In the genomic region with DNA sequence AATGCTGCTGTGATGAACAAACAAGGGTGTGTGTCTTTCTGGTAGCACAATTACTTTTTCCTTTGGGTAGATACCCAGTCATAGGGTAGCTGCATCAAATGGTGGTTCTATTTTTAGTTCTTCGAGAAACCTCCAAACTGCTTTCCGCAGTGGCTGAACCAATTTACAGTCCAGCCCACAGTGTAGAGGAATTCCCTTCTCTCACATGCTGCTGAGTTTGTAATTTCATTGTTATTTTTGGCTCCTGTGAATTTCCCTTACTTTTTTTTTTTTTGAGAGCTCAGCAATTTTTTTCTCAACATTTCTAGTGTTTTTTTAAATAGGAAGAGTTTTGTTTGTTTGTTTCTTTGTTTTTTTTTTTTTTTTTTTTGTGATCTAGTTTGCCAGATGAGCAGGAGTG, we compare ENCODE assay signal across 19 cellular contexts. TPM values are rescaled to one million over a fixed set of nuclear protein-coding genes. Genes with fewer than 3 reads are reported as not detected.
DNase-seq lines count a peak whose midpoint lies in the region; FAIRE-seq and TF ChIP-seq lines count a peak whose summit lies in the region.
"Had no signal": no experiment of that assay in that cellular context is flagged by ENCODE, and none has a peak within 500 bp of the region (broad histone marks: within the 10 kb centered on the region; RNA-seq: fewer than 3 reads in every experiment).

No MANE protein-coding gene starts in this region.

- peaks cover 66% of the 10 kb centered on the region for H3K36me3 Mint-ChIP-seq in activated T-cell treated with anti-CD3 and anti-CD28 coated beads, Interleukin-2, amount 50 U/mL, for 24 hours (ENCODE audit: low read depth)
- H3K36me3 Mint-ChIP-seq in activated T-helper 1 cell treated with anti-CD3 and anti-CD28 coated beads, Interleukin-12 subunit alpha, Interleukin-12 subunit beta, Interleukin-2, Interleukin-4 antibody, amounts not matched to agents 30 ng/mL and 10 ng/mL and 1 ng/mL, durations not matched to agents 14 hours and 24 hours and 36 hours (ENCODE audit: low read depth) = peaks cover 36% of the 10 kb centered on the region

- H3K27me3 Mint-ChIP-seq in activated T-cell treated with anti-CD3 and anti-CD28 coated beads, Interleukin-2, amount 50 U/mL, for 24 hours = no peaks in the 10 kb centered on the region
- H3K27me3 Mint-ChIP-seq in activated T-helper 1 cell treated with anti-CD3 and anti-CD28 coated beads, Interleukin-12 subunit alpha, Interleukin-12 subunit beta, Interleukin-2, Interleukin-4 antibody, amounts not matched to agents 30 ng/mL and 10 ng/mL and 1 ng/mL, durations not matched to agents 14 hours and 24 hours and 36 hours (ENCODE audit: insufficient read depth) = no peaks in the 10 kb centered on the region

- H3K27ac ChIP-seq in skeletal muscle tissue (ENCODE audit: low read depth, low read length) (peak overlapping the region; percentile 25), esophagus squamous epithelium (no peak overlapping the region), dorsolateral prefrontal cortex (no peak overlapping the region)
- H3K27ac ChIP-seq: 22Rv1 had no signal

- DNase-seq in activated T-cell treated with anti-CD3 and anti-CD28 coated beads, Interleukin-2, amount 50 U/mL, for 24 hours = no peak
- DNase-seq in activated T-cell treated with anti-CD3 and anti-CD28 coated beads, Interleukin-2, amount 50 U/mL, for 1 hour = no peak
- DNase-seq in activated T-helper 1 cell treated with anti-CD3 and anti-CD28 coated beads, Interleukin-12 subunit alpha, Interleukin-12 subunit beta, Interleukin-2, Interleukin-4 antibody, amounts not matched to agents 30 ng/mL and 10 ng/mL and 1 ng/mL, durations not matched to agents 14 hours and 24 hours and 36 hours (ENCODE audit: low spot score) = no peak
- DNase-seq in esophagus squamous epithelium (lab: John Stamatoyannopoulos, UW) = no peak
- DNase-seq in dorsolateral prefrontal cortex = no peak
- DNase-seq in inferior parietal cortex (ENCODE audit: extremely low spot score) = no peak
- DNase-seq: DMS153, EL, NCI-H1105 treated with DMSO at 0.1 percent for 48 hours, NCI-H187, NCI-H2171 treated with DMSO at 0.1 percent for 48 hours, NCI-H82, Right ventricle myocardium superior had no signal

- WGBS in esophagus squamous epithelium, 2 donors = 54 to 55% methylated on average over 2 of the region's 2 CpGs

- H3K9me3 Mint-ChIP-seq in activated T-cell treated with anti-CD3 and anti-CD28 coated beads, Interleukin-2, amount 50 U/mL, for 24 hours = no peaks in the 10 kb centered on the region
- H3K9me3 Mint-ChIP-seq in activated T-helper 1 cell treated with anti-CD3 and anti-CD28 coated beads, Interleukin-12 subunit alpha, Interleukin-12 subunit beta, Interleukin-2, Interleukin-4 antibody, amounts not matched to agents 30 ng/mL and 10 ng/mL and 1 ng/mL, durations not matched to agents 14 hours and 24 hours and 36 hours = no peaks in the 10 kb centered on the region

- H3K4me3 ChIP-seq in skeletal muscle tissue (ENCODE audit: low read length in 3 of 3) (no peak overlapping the region), esophagus squamous epithelium (no peak overlapping the region), dorsolateral prefrontal cortex (no peak overlapping the region)
- H3K4me3 ChIP-seq: BLaER1 treated with 17β-estradiol and CSF1 and Interleukin-3, amounts not matched to agents 10 nM and 100 nM had no signal

- peak overlapping the region; percentile 59 for H3K27ac Mint-ChIP-seq in activated T-cell treated with anti-CD3 and anti-CD28 coated beads, Interleukin-2, amount 50 U/mL, for 24 hours
- H3K27ac Mint-ChIP-seq in activated T-helper 1 cell treated with anti-CD3 and anti-CD28 coated beads, Interleukin-12 subunit alpha, Interleukin-12 subunit beta, Interleukin-2, Interleukin-4 antibody, amounts not matched to agents 30 ng/mL and 10 ng/mL and 1 ng/mL, durations not matched to agents 14 hours and 24 hours and 36 hours = peak overlapping the region; percentile 18

- peaks cover 1% of the 10 kb centered on the region for H3K4me1 Mint-ChIP-seq in activated T-cell treated with anti-CD3 and anti-CD28 coated beads, Interleukin-2, amount 50 U/mL, for 24 hours (ENCODE audit: low read depth)
- H3K4me1 Mint-ChIP-seq in activated T-helper 1 cell treated with anti-CD3 and anti-CD28 coated beads, Interleukin-12 subunit alpha, Interleukin-12 subunit beta, Interleukin-2, Interleukin-4 antibody, amounts not matched to agents 30 ng/mL and 10 ng/mL and 1 ng/mL, durations not matched to agents 14 hours and 24 hours and 36 hours (ENCODE audit: low read depth) = no peaks in the 10 kb centered on the region

- H3K36me3 ChIP-seq in skeletal muscle tissue (ENCODE audit: control insufficient read depth in 3 of 3, insufficient read depth in 3 of 3, low read length in 3 of 3) (no peaks in the 10 kb centered on the region), esophagus squamous epithelium (no peaks in the 10 kb centered on the region)

- no peak overlapping the region for H3K9ac ChIP-seq in skeletal muscle tissue (ENCODE audit: low read depth in 1 of 3, low read length in 3 of 3)

- H3K27me3 ChIP-seq in skeletal muscle tissue (ENCODE audit: control insufficient read depth in 3 of 3, insufficient read depth in 3 of 3, low read length in 3 of 3) = no peaks in the 10 kb centered on the region
- peaks cover 0 to 13% (median 0%) of the 10 kb centered on the region in 4 donors for H3K27me3 ChIP-seq in esophagus squamous epithelium
- peaks cover 0 to 20% (median 0%) of the 10 kb centered on the region in 45 donors for H3K27me3 ChIP-seq in dorsolateral prefrontal cortex
- H3K27me3 ChIP-seq: BLaER1 treated with 17β-estradiol and CSF1 and Interleukin-3, amounts not matched to agents 10 nM and 100 nM had no signal

- H3K9me3 ChIP-seq in skeletal muscle tissue (ENCODE audit: control insufficient read depth in 3 of 3, low read length in 3 of 3) (no peaks in the 10 kb centered on the region), esophagus squamous epithelium (no peaks in the 10 kb centered on the region)
- H3K9me3 ChIP-seq: BLaER1 treated with 17β-estradiol and CSF1 and Interleukin-3, amounts not matched to agents 10 nM and 100 nM had no signal

- no peak for TF ChIP-seq POLR2A in esophagus squamous epithelium (IDR thresholded peaks at IDR 0.05)

- no peak overlapping the region for H3K4me3 Mint-ChIP-seq in activated T-cell treated with anti-CD3 and anti-CD28 coated beads, Interleukin-2, amount 50 U/mL, for 24 hours
- H3K4me3 Mint-ChIP-seq in activated T-helper 1 cell treated with anti-CD3 and anti-CD28 coated beads, Interleukin-12 subunit alpha, Interleukin-12 subunit beta, Interleukin-2, Interleukin-4 antibody, amounts not matched to agents 30 ng/mL and 10 ng/mL and 1 ng/mL, durations not matched to agents 14 hours and 24 hours and 36 hours = no peak overlapping the region

- intact Hi-C loops in activated T-helper 1 cell treated with anti-CD3 and anti-CD28 coated beads, Interleukin-12 subunit alpha, Interleukin-12 subunit beta, Interleukin-2, Interleukin-4 antibody, amounts not matched to agents 30 ng/mL and 10 ng/mL and 1 ng/mL, durations not matched to agents 14 hours and 24 hours and 36 hours (cut with micrococcal nuclease) = no loop called here
- intact Hi-C loops in esophagus squamous epithelium (cut with DNase I) (no loop called here), dorsolateral prefrontal cortex (cut with DNase I) (no loop called here)

- peak; percentile 21 for FAIRE-seq in endometrium (lab: Jason Lieb, UNC)
- FAIRE-seq: GM18507 had no signal

- TF ChIP-seq CTCF in esophagus squamous epithelium (IDR thresholded peaks at IDR 0.05) (no peak), dorsolateral prefrontal cortex (IDR thresholded peaks at IDR 0.05 in 54 of 56, conservative IDR thresholded peaks at IDR 0.05 in 2 of 56; ENCODE audit: low read depth in 1 of 56, partially characterized antibody in 56 of 56) (no peak)

- H3K4me1 ChIP-seq in skeletal muscle tissue (ENCODE audit: control insufficient read depth in 3 of 3, insufficient read depth in 3 of 3, low read length in 3 of 3) (no peaks in the 10 kb centered on the region), esophagus squamous epithelium (no peaks in the 10 kb centered on the region)

RNA-seq across cellular contexts. Expression of a gene that starts 37.5 kb away (rescaled TPM):
- 4.6 and 5.5 TPM in 2 replicates for total RNA-seq in activated T-helper 1 cell treated with anti-CD3 and anti-CD28 coated beads, Interleukin-12 subunit alpha, Interleukin-12 subunit beta, Interleukin-2, Interleukin-4 antibody, amounts not matched to agents 30 ng/mL and 10 ng/mL and 1 ng/mL, durations not matched to agents 14 hours and 24 hours and 36 hours
- total RNA-seq in skeletal muscle tissue (1.6 TPM), esophagus squamous epithelium (under 1 TPM in 1 of 4 donors, not detected in 3; 0.38 TPM), dorsolateral prefrontal cortex (1 to 10 TPM in 28 of 120 experiments, under 1 TPM in 52, not detected in 40; 0.16 to 6.1 (median 0.65) TPM)
- total RNA-seq: NCI-H460 had no signal
